In the genomic region with DNA sequence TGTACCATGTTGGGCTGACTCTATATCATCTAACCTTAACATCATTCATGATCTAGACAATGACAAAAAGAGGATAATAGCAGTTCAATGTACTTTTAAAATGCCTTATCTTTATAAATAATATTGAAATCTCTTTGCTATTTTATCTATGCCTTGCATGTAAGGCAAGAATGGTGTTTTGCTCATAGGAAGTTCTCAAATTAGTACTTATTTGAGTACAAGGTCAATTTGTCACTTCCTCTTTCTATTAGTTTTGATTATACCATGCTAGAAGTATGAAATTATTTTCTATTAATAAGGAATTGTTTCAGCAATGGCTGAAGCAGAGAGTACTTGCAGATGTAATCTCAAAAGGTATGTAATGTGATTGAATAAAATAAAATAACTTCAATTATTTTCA, we compare ENCODE assay signal across 24 cellular contexts.
DNase-seq lines count a peak whose midpoint lies in the region; ATAC-seq, FAIRE-seq and TF ChIP-seq lines count a peak whose summit lies in the region.
"Had no signal": no experiment of that assay in that cellular context is flagged by ENCODE, and none has a peak within 500 bp of the region (broad histone marks: within the 10 kb centered on the region; RNA-seq: fewer than 3 reads in every experiment).

No MANE protein-coding gene starts in this region.

- H3K4me1 ChIP-seq in OCI-LY3 (ENCODE audit: low read length) (peaks cover 35% of the 10 kb centered on the region), endothelial cell of umbilical vein (ENCODE audit: control insufficient read depth, extremely low read depth, insufficient read depth, low read length) (peaks cover 14% of the 10 kb centered on the region)
- H3K4me1 ChIP-seq: BLaER1, Caco-2, HAP-1 had no signal

- H3K4me1 Mint-ChIP-seq in nephron progenitor cell: no peaks in the 10 kb centered on the region
- H3K4me1 Mint-ChIP-seq: B cell; CD4-positive, CD25-positive, alpha-beta regulatory T cell had no signal

- H3K9me3 ChIP-seq in OCI-LY3 (ENCODE audit: insufficient read depth, low read length): 0 out of 2 replicates have a peak, but pooled peaks cover 3% of the 10 kb centered on the region
- no peaks in the 10 kb centered on the region for H3K9me3 ChIP-seq in endothelial cell of umbilical vein (replicated peaks; ENCODE audit: control insufficient read depth, insufficient read depth, low read length)
- H3K9me3 ChIP-seq: BLaER1, Caco-2, HAP-1 had no signal

- POLR2A ChIA-PET in endothelial cell of umbilical vein (lab: Charles Lee): no interaction called here

- peaks cover 3% of the 10 kb centered on the region for H3K27me3 Mint-ChIP-seq in nephron progenitor cell (ENCODE audit: low read depth, poor library complexity)
- H3K27me3 Mint-ChIP-seq: B cell; CD4-positive, CD25-positive, alpha-beta regulatory T cell had no signal

- H3K9me1 ChIP-seq in endothelial cell of umbilical vein (replicated peaks; ENCODE audit: control insufficient read depth, extremely low read depth, insufficient read depth, low read length): no peaks in the 10 kb centered on the region

- no peak overlapping the region for H3K4me3 Mint-ChIP-seq in nephron progenitor cell
- H3K4me3 Mint-ChIP-seq: B cell; CD4-positive, CD25-positive, alpha-beta regulatory T cell; CD8-positive, alpha-beta T cell; HFFc6 had no signal

- H3K27me3 ChIP-seq in OCI-LY3 (ENCODE audit: low read depth, low read length) (no peaks in the 10 kb centered on the region), endothelial cell of umbilical vein (ENCODE audit: control insufficient read depth in 2 of 2, insufficient read depth in 2 of 2, low read length in 2 of 2) (no peaks in the 10 kb centered on the region)
- H3K27me3 ChIP-seq: BLaER1 had no signal

- peak overlapping the region; percentile 31; the same call in 1 of the 2 replicates for H3K4me2 ChIP-seq in OCI-LY3 (ENCODE audit: low read length)
- peak overlapping the region; percentile 17 for H3K4me2 ChIP-seq in endothelial cell of umbilical vein (ENCODE audit: insufficient read depth, low read length)
- H3K4me2 ChIP-seq: BLaER1 had no signal

- no TSS peak for BruUV-seq in endothelial cell of umbilical vein (replicated peaks; lab: Mats Ljungman, UMichigan)

- no peak for TF ChIP-seq POLR2A in endothelial cell of umbilical vein (IDR thresholded peaks at IDR 0.05; ENCODE audit: low read depth, low read length)

- H3K79me2 ChIP-seq in OCI-LY3 (ENCODE audit: low read length): no peaks in the 10 kb centered on the region
- H3K79me2 ChIP-seq in endothelial cell of umbilical vein (ENCODE audit: control insufficient read depth, insufficient read depth, low read length): no peaks in the 10 kb centered on the region

- ATAC-seq in GM18519 (IDR thresholded peaks at IDR 0.05; ENCODE audit: low FRiP score, unreplicated experiment): peak; percentile 42
- ATAC-seq in GM19324 (IDR thresholded peaks at IDR 0.05; ENCODE audit: low FRiP score, unreplicated experiment): no peak
- ATAC-seq: CD8-positive, alpha-beta T cell had no signal

- H3K36me3 ChIP-seq in OCI-LY3 (replicated peaks; ENCODE audit: low read depth, low read length) (no peaks in the 10 kb centered on the region), endothelial cell of umbilical vein (ENCODE audit: control insufficient read depth in 2 of 2, extremely low read depth in 1 of 2, insufficient read depth in 2 of 2, low read length in 2 of 2) (no peaks in the 10 kb centered on the region)
- H3K36me3 ChIP-seq: BLaER1, HAP-1 had no signal

- CTCF ChIA-PET in endothelial cell of umbilical vein (lab: Charles Lee): interaction anchor here (1.2 kb wide), 1 partner anchor 279 kb away, joined by 3 read pairs; no protein-coding TSS in a partner anchor

- no peaks in the 10 kb centered on the region for H3K9me3 Mint-ChIP-seq in nephron progenitor cell
- H3K9me3 Mint-ChIP-seq: CD8-positive, alpha-beta T cell had no signal

- dilution Hi-C loops in endothelial cell of umbilical vein (cut with MboI; ENCODE audit: extremely low pct_ligation_motif_present, low sequenced_read_pairs): no loop called here

- no peak overlapping the region for H3K27ac Mint-ChIP-seq in nephron progenitor cell
- H3K27ac Mint-ChIP-seq: B cell; CD4-positive, CD25-positive, alpha-beta regulatory T cell; CD8-positive, alpha-beta T cell; HFFc6 had no signal

- H3K4me3 ChIP-seq in OCI-LY3 (ENCODE audit: low read length) (no peak overlapping the region), endothelial cell of umbilical vein (replicated peaks in 1 of 3; ENCODE audit: insufficient read depth in 1 of 3, low read depth in 1 of 3, low read length in 3 of 3) (no peak overlapping the region)
- H3K4me3 ChIP-seq: BLaER1, HAP-1 had no signal

- no peaks in the 10 kb centered on the region for H3K36me3 Mint-ChIP-seq in nephron progenitor cell (ENCODE audit: low read depth)
- H3K36me3 Mint-ChIP-seq: CD4-positive, CD25-positive, alpha-beta regulatory T cell; CD8-positive, alpha-beta T cell had no signal

- TF ChIP-seq CTCF in OCI-LY3 (IDR thresholded peaks at IDR 0.05; ENCODE audit: low read depth, low read length): no peak
- TF ChIP-seq CTCF in endothelial cell of umbilical vein (IDR thresholded peaks at IDR 0.05; ENCODE audit: extremely low read depth in 1 of 2, insufficient read depth in 1 of 2, low read depth in 1 of 2, low read length in 2 of 2): no peak
- no peak for TF ChIP-seq CTCF in nephron progenitor cell (IDR thresholded peaks at IDR 0.05)

- H2AFZ ChIP-seq in OCI-LY3 (ENCODE audit: low read depth, low read length) (no peak overlapping the region), endothelial cell of umbilical vein (ENCODE audit: low read depth, low read length) (no peak overlapping the region)

- intact Hi-C loops in endothelial cell of umbilical vein (cut with micrococcal nuclease): loop anchor here (1.0 to 10.0 kb wide), 3 partner anchors 27 to 279 kb away; no protein-coding TSS in a partner anchor

- H3K9ac ChIP-seq in OCI-LY3 (ENCODE audit: low read length): no peak overlapping the region
- H3K9ac ChIP-seq in endothelial cell of umbilical vein (replicated peaks; ENCODE audit: extremely low read depth, insufficient read depth, low read length): no peak overlapping the region
- H3K9ac ChIP-seq: BLaER1 had no signal

- no peak for FAIRE-seq in endothelial cell of umbilical vein (lab: Jason Lieb, UNC)
- FAIRE-seq: A204.1, G401.6, GM18507, H54 had no signal

- DNase-seq in NOMO-1 treated with DMSO at 0.1 percent for 48 hours (lab: John Stamatoyannopoulos, UW; ENCODE audit: unreplicated experiment) (peak; percentile 28), NOMO-1 treated with dmso at 0.1 percent for 144 hours (lab: John Stamatoyannopoulos, UW; ENCODE audit: unreplicated experiment) (no peak), endothelial cell of umbilical vein (ENCODE audit: low read depth, low spot score) (peak; percentile 47), middle frontal gyrus (ENCODE audit: extremely low spot score, low spot score) (no peak), nephron progenitor cell (no peak)
- DNase-seq: Caco-2; CD4-positive, CD25-positive, alpha-beta regulatory T cell; CD8-positive, alpha-beta T cell; DMS153; DND-41; GOT3; HFFc6 had no signal

- no peaks in the 10 kb centered on the region for H4K20me1 ChIP-seq in OCI-LY3 (ENCODE audit: insufficient read depth, low read length)
- H4K20me1 ChIP-seq in endothelial cell of umbilical vein (replicated peaks; ENCODE audit: control insufficient read depth, extremely low read depth, insufficient read depth, low read length): no peaks in the 10 kb centered on the region
- H4K20me1 ChIP-seq: BLaER1 had no signal

- H3K27ac ChIP-seq in OCI-LY3 (ENCODE audit: low read length): no peak overlapping the region
- H3K27ac ChIP-seq in endothelial cell of umbilical vein (ENCODE audit: insufficient read depth, low read depth, low read length): no peak overlapping the region
- H3K27ac ChIP-seq: 22Rv1, BLaER1, C4-2B had no signal

TF ChIP-seq in endothelial cell of umbilical vein, 7 proteins besides CTCF, POLR2A, EP300 and RAD21:
- TF ChIP-seq EZH2 (IDR thresholded peaks at IDR 0.05; ENCODE audit: borderline replicate concordance, low read depth, low read length, severe bottlenecking) (no peak), JUN (IDR thresholded peaks at IDR 0.05; ENCODE audit: borderline replicate concordance, insufficient read depth, insufficient read length, low read depth) (peak; percentile 48), FOS (IDR thresholded peaks at IDR 0.05; ENCODE audit: borderline replicate concordance, insufficient read depth, low read length) (no peak), GATA2 (IDR thresholded peaks at IDR 0.05; ENCODE audit: insufficient read depth, insufficient read length, low read depth, low read length) (peak; percentile 62), POLR2AphosphoS5 (IDR thresholded peaks at IDR 0.05; ENCODE audit: insufficient read depth, low read depth, low read length) (no peak), MYC (IDR thresholded peaks at IDR 0.05; ENCODE audit: low read depth, low read length) (no peak)
- TF ChIP-seq, protein P1, sequence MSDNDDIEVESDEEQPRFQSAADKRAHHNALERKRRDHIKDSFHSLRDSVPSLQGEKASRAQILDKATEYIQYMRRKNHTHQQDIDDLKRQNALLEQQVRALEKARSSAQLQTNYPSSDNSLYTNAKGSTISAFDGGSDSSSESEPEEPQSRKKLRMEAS (IDR thresholded peaks at IDR 0.05; ENCODE audit: insufficient read depth, insufficient read length): no peak

Comparison
In these comparisons a context has a peak if more than half of its experiments do, and no peak if none do; other contexts are left out.
1. DNase-seq: peak in NOMO-1 treated with DMSO at 0.1 percent for 48 hours (single experiment) and endothelial cell of umbilical vein (single experiment); none in NOMO-1 treated with dmso at 0.1 percent for 144 hours (single experiment), middle frontal gyrus (single experiment) and nephron progenitor cell (single experiment).